ENCODE assay signal across 21 cellular contexts in the genomic region with DNA sequence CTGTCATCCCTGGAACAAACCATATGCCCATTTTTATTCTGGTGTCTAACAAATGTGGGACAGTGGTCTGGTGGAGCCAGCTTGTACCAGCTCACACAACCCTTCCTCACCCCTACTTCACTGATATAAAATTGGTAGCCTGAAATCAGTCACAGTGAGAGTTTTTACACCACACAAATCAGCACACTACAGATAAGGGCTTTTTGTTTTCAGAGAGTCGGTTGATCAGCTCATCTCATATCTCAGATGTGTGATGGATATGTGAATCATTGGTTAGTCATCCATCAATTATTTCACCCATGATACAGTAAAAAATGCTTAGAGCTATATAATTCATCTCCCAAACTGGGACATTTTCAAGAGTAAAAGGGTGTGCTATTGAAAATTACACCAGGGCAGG.
DNase-seq lines count a peak whose midpoint lies in the region; ATAC-seq and TF ChIP-seq lines count a peak whose summit lies in the region.
"Had no signal": no experiment of that assay in that cellular context is flagged by ENCODE, and none has a peak within 500 bp of the region (broad histone marks: within the 10 kb centered on the region; RNA-seq: fewer than 3 reads in every experiment).

No MANE protein-coding gene starts in this region.

- no peaks in the 10 kb centered on the region for H3K27me3 ChIP-seq in foreskin keratinocyte
- H3K27me3 ChIP-seq: BLaER1, Peyer's patch had no signal

- DNase-seq in A172 (ENCODE audit: low spot score) (peak; percentile 6), HS-5 (ENCODE audit: low read depth) (peak; percentile 51), RWPE1 (ENCODE audit: low spot score) (peak; percentile 56), foreskin keratinocyte (peak in 1 of 2 donors; percentile 31), NCI-H2196 (lab: John Stamatoyannopoulos, UW; ENCODE audit: unreplicated experiment) (no peak), iPS-NIHi11 (ENCODE audit: low spot score) (no peak), middle frontal gyrus (ENCODE audit: extremely low spot score, low spot score) (no peak)
- DNase-seq: CD4-positive, CD25-positive, alpha-beta regulatory T cell; GM23248; H7; MV-4-11; NCI-H1105; NCI-H146; NCI-H1930; NCI-H2107; NCI-H526 treated with DMSO at 0.1 percent for 48 hours; Peyer's patch; SK-N-SH; SW 1271 had no signal

- H3K4me1 ChIP-seq in foreskin keratinocyte = no peaks in the 10 kb centered on the region
- H3K4me1 ChIP-seq: Peyer's patch had no signal

- no peak for TF ChIP-seq CTCF in RWPE1 (conservative IDR thresholded peaks at IDR 0.05; ENCODE audit: low read depth)
- no peak for TF ChIP-seq CTCF in foreskin keratinocyte (conservative IDR thresholded peaks at IDR 0.05)

- peak; percentile 46 for ATAC-seq in foreskin keratinocyte
- ATAC-seq: K562 had no signal

- POLR2A ChIA-PET in RWPE1 (lab: Yijun Ruan, JAX; ENCODE audit: low non-redundant PET) = no interaction called here

- CTCF ChIA-PET in RWPE1 (lab: Yijun Ruan, JAX) = interaction anchor here (0.6 to 1.0 kb wide), 2 partner anchors 10 to 29 kb away, joined by 3 to 4 read pairs; no protein-coding TSS in a partner anchor

- H3K27ac ChIP-seq in RWPE1 = no peak overlapping the region
- H3K27ac ChIP-seq in foreskin keratinocyte = no peak overlapping the region
- H3K27ac ChIP-seq: BLaER1, GM23248, Peyer's patch had no signal

Comparison
In these comparisons a context has a peak if more than half of its experiments do, and no peak if none do; other contexts are left out.
1. DNase-seq: peak in A172 (single experiment), HS-5 (single experiment) and RWPE1 (single experiment); none in NCI-H2196 (single experiment), iPS-NIHi11 (single experiment) and middle frontal gyrus (single experiment).